Comparison of ENCODE assay signal across 23 cellular contexts in the genomic region with DNA sequence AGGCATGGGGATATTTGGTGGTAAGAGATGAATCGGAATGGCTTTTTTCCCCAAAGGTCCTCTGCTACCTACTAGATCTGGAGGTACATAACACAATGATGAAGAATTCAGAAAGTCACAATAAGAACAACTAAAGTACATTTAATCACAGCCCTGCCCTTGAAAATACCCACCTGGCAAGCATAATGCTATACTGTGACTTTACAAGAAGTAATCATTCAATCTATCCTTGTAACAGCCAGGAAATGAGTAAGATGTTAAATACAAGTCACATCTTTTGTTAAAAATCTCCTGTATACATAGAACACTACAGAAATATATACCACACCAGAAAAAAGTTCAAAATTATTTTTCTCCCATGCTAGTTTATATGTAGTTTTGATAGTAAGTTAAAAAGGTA.
A peak's percentile ranks its signal among the peaks of the same experiment; 100 is the strongest.
DNase-seq lines count a peak whose midpoint lies in the region; ATAC-seq, FAIRE-seq and TF ChIP-seq lines count a peak whose summit lies in the region.
"Had no signal": no experiment of that assay in that cellular context is flagged by ENCODE, and none has a peak within 500 bp of the region (broad histone marks: within the 10 kb centered on the region; RNA-seq: fewer than 3 reads in every experiment).

No MANE protein-coding gene starts in this region.

- FAIRE-seq in H54 (lab: Jason Lieb, UNC) = peak; percentile 92
- FAIRE-seq in endothelial cell of umbilical vein (lab: Jason Lieb, UNC) = peak; percentile 77
- FAIRE-seq in kidney (lab: Jason Lieb, UNC) = peak; percentile 69
- FAIRE-seq: GM12878, GM19239, H1 had no signal

- no peaks in the 10 kb centered on the region for H3K27me3 ChIP-seq in endothelial cell of umbilical vein (ENCODE audit: control insufficient read depth in 2 of 2, insufficient read depth in 2 of 2, low read length in 2 of 2)
- H3K27me3 ChIP-seq: BE2C had no signal

- TF ChIP-seq POLR2A in H54 (IDR thresholded peaks at IDR 0.05; ENCODE audit: low read depth, low read length) (no peak), endothelial cell of umbilical vein (IDR thresholded peaks at IDR 0.05; ENCODE audit: low read depth, low read length) (no peak)

- H3K4me1 ChIP-seq in endothelial cell of umbilical vein (ENCODE audit: control insufficient read depth, extremely low read depth, insufficient read depth, low read length) (peaks cover 25% of the 10 kb centered on the region), kidney (ENCODE audit: control insufficient read depth in 1 of 2, insufficient read depth in 1 of 2, low read depth in 1 of 2, low read length in 2 of 2) (no peaks in the 10 kb centered on the region)

- H3K9me3 ChIP-seq in endothelial cell of umbilical vein (replicated peaks; ENCODE audit: control insufficient read depth, insufficient read depth, low read length) (no peaks in the 10 kb centered on the region), kidney (ENCODE audit: control insufficient read depth in 1 of 2, low read length in 2 of 2) (no peaks in the 10 kb centered on the region)
- H3K9me3 ChIP-seq: BE2C had no signal

- H3K79me2 ChIP-seq in endothelial cell of umbilical vein (ENCODE audit: control insufficient read depth, insufficient read depth, low read length) = no peaks in the 10 kb centered on the region

- H3K36me3 ChIP-seq in endothelial cell of umbilical vein (ENCODE audit: control insufficient read depth in 2 of 2, extremely low read depth in 1 of 2, insufficient read depth in 2 of 2, low read length in 2 of 2) (no peaks in the 10 kb centered on the region), kidney (ENCODE audit: control insufficient read depth in 1 of 2, insufficient read depth in 2 of 2, low read length in 2 of 2) (no peaks in the 10 kb centered on the region)
- H3K36me3 ChIP-seq: BE2C had no signal

- H3K4me2 ChIP-seq in endothelial cell of umbilical vein (ENCODE audit: insufficient read depth, low read length) = peak overlapping the region; percentile 38

- CTCF ChIA-PET in RWPE1 (lab: Yijun Ruan, JAX) (no interaction called here), endothelial cell of umbilical vein (lab: Charles Lee) (interaction anchor here (1.5 to 2.2 kb wide), 2 partner anchors 90 to 91 kb away, joined by 6 to 26 read pairs; no protein-coding TSS in a partner anchor)

- intact Hi-C loops in endothelial cell of umbilical vein (cut with micrococcal nuclease) = loop anchor here (2.0 kb wide), 1 partner anchor 798 kb away; the partner anchor contains the start of gene POLR1F
- intact Hi-C loops in kidney (cut with DNase I) = no loop called here

- dilution Hi-C loops in endothelial cell of umbilical vein (cut with MboI; ENCODE audit: extremely low pct_ligation_motif_present, low sequenced_read_pairs) = no loop called here

- TF ChIP-seq CTCF in RWPE1 (conservative IDR thresholded peaks at IDR 0.05; ENCODE audit: low read depth) = no peak
- no peak for TF ChIP-seq CTCF in endothelial cell of umbilical vein (IDR thresholded peaks at IDR 0.05; ENCODE audit: extremely low read depth in 1 of 2, insufficient read depth in 1 of 2, low read depth in 1 of 2, low read length in 2 of 2)
- TF ChIP-seq CTCF in kidney (IDR thresholded peaks at IDR 0.05; ENCODE audit: borderline replicate concordance, extremely low read depth, insufficient read depth) = no peak

- H2AFZ ChIP-seq in endothelial cell of umbilical vein (ENCODE audit: low read depth, low read length) = no peak overlapping the region

- DNase-seq in H54 (ENCODE audit: insufficient read length, low spot score) (no peak), RWPE1 (ENCODE audit: low spot score) (peak; percentile 6), endothelial cell of umbilical vein (ENCODE audit: low read depth, low spot score) (peak; percentile 62), kidney (no peak), NCI-H1694 (lab: John Stamatoyannopoulos, UW) (no peak)
- DNase-seq: 8988T; BE2C; C1 segment of cervical spinal cord; CD4-positive, CD25-positive, alpha-beta regulatory T cell; CD8-positive, alpha-beta memory T cell; COR-L47; DMS 273 treated with DMSO at 0.1 percent for 48 hours; DMS53; DND-41; EL; HCEC 1CT; IMR-90 had no signal

- POLR2A ChIA-PET in RWPE1 (lab: Yijun Ruan, JAX; ENCODE audit: low non-redundant PET) (no interaction called here), endothelial cell of umbilical vein (lab: Charles Lee) (no interaction called here)

- ATAC-seq in GM18519 (IDR thresholded peaks at IDR 0.05; ENCODE audit: low FRiP score, unreplicated experiment) (no peak), HG02870 (IDR thresholded peaks at IDR 0.05; ENCODE audit: unreplicated experiment) (no peak)
- ATAC-seq: GM12878 had no signal

- H3K9me1 ChIP-seq in endothelial cell of umbilical vein (replicated peaks; ENCODE audit: control insufficient read depth, extremely low read depth, insufficient read depth, low read length) = no peaks in the 10 kb centered on the region

- H3K9ac ChIP-seq in endothelial cell of umbilical vein (replicated peaks; ENCODE audit: extremely low read depth, insufficient read depth, low read length) = peak overlapping the region; percentile 6
- no peak overlapping the region for H3K9ac ChIP-seq in kidney (ENCODE audit: low read length in 2 of 2)

- no peak overlapping the region for H3K27ac ChIP-seq in RWPE1
- peak overlapping the region; percentile 59 for H3K27ac ChIP-seq in endothelial cell of umbilical vein (ENCODE audit: insufficient read depth, low read depth, low read length)
- H3K27ac ChIP-seq in kidney (ENCODE audit: low read depth in 2 of 2, low read length in 2 of 2) = no peak overlapping the region
- H3K27ac ChIP-seq: HL-60 had no signal

- H3K4me3 ChIP-seq in endothelial cell of umbilical vein (replicated peaks in 1 of 3; ENCODE audit: insufficient read depth in 1 of 3, low read depth in 1 of 3, low read length in 3 of 3) (no peak overlapping the region), kidney (ENCODE audit: low read length in 2 of 2) (no peak overlapping the region)
- H3K4me3 ChIP-seq: GM12878 had no signal

- BruUV-seq in endothelial cell of umbilical vein (replicated peaks; lab: Mats Ljungman, UMichigan) = no TSS peak

- H4K20me1 ChIP-seq in endothelial cell of umbilical vein (replicated peaks; ENCODE audit: control insufficient read depth, extremely low read depth, insufficient read depth, low read length) = no peaks in the 10 kb centered on the region

TF ChIP-seq in endothelial cell of umbilical vein, 7 proteins besides CTCF, POLR2A, EP300 and RAD21:
- TF ChIP-seq MYC (IDR thresholded peaks at IDR 0.05; ENCODE audit: low read depth, low read length) = no peak
- TF ChIP-seq JUN (IDR thresholded peaks at IDR 0.05; ENCODE audit: borderline replicate concordance, insufficient read depth, insufficient read length, low read depth) = peak; percentile 35
- TF ChIP-seq, protein P1, sequence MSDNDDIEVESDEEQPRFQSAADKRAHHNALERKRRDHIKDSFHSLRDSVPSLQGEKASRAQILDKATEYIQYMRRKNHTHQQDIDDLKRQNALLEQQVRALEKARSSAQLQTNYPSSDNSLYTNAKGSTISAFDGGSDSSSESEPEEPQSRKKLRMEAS (IDR thresholded peaks at IDR 0.05; ENCODE audit: insufficient read depth, insufficient read length) = no peak
- TF ChIP-seq GATA2 (IDR thresholded peaks at IDR 0.05; ENCODE audit: insufficient read depth, insufficient read length, low read depth, low read length) = peak; percentile 54
- TF ChIP-seq FOS (IDR thresholded peaks at IDR 0.05; ENCODE audit: borderline replicate concordance, insufficient read depth, low read length) = no peak
- no peak for TF ChIP-seq POLR2AphosphoS5 (IDR thresholded peaks at IDR 0.05; ENCODE audit: insufficient read depth, low read depth, low read length)
- TF ChIP-seq EZH2 (IDR thresholded peaks at IDR 0.05; ENCODE audit: borderline replicate concordance, low read depth, low read length, severe bottlenecking) = no peak

Comparison
In these comparisons a context has a peak if more than half of its experiments do, and no peak if none do; other contexts are left out.
1. DNase-seq: peak in RWPE1 (single experiment) and endothelial cell of umbilical vein (single experiment); none in H54 (single experiment), kidney (single experiment) and NCI-H1694 (single experiment).